ENCODE assay signal across 1 cellular context in the genomic region with DNA sequence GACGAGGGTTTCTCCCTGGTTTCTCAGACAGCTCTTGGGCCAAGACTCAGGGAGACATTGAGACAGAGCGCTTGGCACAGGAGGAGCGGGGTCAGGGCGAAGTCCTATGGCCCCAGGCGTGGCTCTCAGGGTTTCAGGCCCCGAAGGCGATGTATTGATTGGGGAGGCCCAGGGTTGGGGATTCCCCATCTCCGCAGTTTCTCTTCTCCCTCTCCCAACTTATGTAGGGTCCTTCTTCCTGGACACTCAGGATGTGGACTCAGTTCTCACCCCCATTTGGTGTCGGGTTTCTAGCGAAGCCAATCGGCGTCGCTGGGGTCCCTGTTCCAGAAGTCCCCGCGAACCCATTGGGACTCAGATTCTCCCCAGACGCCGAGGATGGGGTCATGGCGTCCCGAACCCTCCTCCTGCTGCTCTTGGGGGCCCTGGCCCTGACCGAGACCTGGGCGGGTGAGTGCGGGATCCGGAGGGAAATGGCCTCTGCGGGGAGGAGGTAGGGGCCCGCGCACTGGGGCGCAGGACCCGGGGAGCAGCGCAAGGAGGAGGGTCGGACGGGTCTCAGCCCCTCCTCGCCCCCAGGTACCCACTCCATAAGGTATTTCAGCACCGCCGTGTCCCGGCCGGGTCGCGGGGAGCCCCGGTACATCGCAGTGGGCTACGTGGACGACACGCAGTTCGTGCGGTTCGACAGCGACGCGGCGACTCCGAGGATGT.
TF ChIP-seq lines count a peak whose summit lies in the region.

No MANE protein-coding gene starts in this region.

TF ChIP-seq in endothelial cell of umbilical vein, 7 proteins besides CTCF, POLR2A, EP300 and RAD21:
- no peak for TF ChIP-seq POLR2AphosphoS5 (IDR thresholded peaks at IDR 0.05; ENCODE audit: insufficient read depth, low read depth, low read length)
- TF ChIP-seq GATA2 (IDR thresholded peaks at IDR 0.05; ENCODE audit: insufficient read depth, insufficient read length, low read depth, low read length): no peak
- TF ChIP-seq MYC (IDR thresholded peaks at IDR 0.05; ENCODE audit: low read depth, low read length): no peak
- no peak for TF ChIP-seq EZH2 (IDR thresholded peaks at IDR 0.05; ENCODE audit: borderline replicate concordance, low read depth, low read length, severe bottlenecking)
- no peak for TF ChIP-seq FOS (IDR thresholded peaks at IDR 0.05; ENCODE audit: borderline replicate concordance, insufficient read depth, low read length)
- no peak for TF ChIP-seq JUN (IDR thresholded peaks at IDR 0.05; ENCODE audit: borderline replicate concordance, insufficient read depth, insufficient read length, low read depth)
- TF ChIP-seq, protein P1, sequence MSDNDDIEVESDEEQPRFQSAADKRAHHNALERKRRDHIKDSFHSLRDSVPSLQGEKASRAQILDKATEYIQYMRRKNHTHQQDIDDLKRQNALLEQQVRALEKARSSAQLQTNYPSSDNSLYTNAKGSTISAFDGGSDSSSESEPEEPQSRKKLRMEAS (IDR thresholded peaks at IDR 0.05; ENCODE audit: insufficient read depth, insufficient read length): no peak
